ENCODE assay signal across 8 cellular contexts in the genomic region with DNA sequence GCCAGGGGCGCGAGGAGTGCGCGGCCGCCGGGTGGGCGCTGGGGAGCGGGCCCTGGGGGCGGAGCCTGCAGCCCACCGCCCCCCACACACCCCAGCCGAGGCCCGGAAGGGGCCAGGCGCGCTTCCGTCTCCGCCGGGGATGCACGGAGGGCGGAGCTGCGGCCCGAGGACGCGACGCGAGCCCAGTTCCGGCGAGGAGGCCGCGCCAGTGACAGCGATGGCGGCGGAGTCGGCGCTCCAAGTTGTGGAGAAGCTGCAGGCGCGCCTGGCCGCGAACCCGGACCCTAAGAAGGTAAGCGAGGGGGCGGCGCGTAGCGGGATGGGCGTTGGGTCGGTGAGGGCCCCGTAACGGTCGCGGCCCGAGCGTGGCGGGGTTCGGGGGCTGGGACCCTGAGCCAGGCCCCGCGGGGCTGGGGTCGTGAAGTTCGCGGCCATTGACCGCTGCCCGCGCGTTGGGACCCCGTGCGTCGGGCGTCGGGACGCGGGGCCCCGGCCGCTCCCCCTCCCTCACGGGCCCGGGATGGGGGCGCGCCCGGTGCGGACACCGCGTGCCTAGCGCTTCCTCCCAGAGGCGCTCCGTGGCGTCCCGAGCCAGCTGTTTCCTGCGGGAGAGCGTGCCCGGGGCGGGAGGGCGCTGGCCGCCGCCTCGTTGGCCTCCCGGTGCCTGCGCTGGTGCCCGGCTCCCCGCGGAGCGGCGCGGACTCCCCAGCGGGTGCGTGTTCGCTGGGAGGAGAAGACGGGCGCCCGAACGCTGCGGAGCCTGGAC. TPM values are rescaled to one million over a fixed set of nuclear protein-coding genes. Genes with fewer than 3 reads are reported as not detected.
DNase-seq lines count a peak whose midpoint lies in the region; ATAC-seq and TF ChIP-seq lines count a peak whose summit lies in the region.

A gene with protein sequence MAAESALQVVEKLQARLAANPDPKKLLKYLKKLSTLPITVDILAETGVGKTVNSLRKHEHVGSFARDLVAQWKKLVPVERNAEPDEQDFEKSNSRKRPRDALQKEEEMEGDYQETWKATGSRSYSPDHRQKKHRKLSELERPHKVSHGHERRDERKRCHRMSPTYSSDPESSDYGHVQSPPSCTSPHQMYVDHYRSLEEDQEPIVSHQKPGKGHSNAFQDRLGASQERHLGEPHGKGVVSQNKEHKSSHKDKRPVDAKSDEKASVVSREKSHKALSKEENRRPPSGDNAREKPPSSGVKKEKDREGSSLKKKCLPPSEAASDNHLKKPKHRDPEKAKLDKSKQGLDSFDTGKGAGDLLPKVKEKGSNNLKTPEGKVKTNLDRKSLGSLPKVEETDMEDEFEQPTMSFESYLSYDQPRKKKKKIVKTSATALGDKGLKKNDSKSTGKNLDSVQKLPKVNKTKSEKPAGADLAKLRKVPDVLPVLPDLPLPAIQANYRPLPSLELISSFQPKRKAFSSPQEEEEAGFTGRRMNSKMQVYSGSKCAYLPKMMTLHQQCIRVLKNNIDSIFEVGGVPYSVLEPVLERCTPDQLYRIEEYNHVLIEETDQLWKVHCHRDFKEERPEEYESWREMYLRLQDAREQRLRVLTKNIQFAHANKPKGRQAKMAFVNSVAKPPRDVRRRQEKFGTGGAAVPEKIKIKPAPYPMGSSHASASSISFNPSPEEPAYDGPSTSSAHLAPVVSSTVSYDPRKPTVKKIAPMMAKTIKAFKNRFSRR (plus strand): TSS at position 185 of the 766 bp plus-strand sequence. CDS start 33 bp downstream, at position 218.

- no peak for TF ChIP-seq CTCF in chondrocyte (IDR thresholded peaks at IDR 0.05)

- H3K27ac Mint-ChIP-seq in chondrocyte (ENCODE audit: unreplicated experiment): peak within 1 kb of the TSS; percentile 95

- H3K27me3 Mint-ChIP-seq in chondrocyte (ENCODE audit: low read depth): no peaks in the 10 kb centered on the region

- peak; percentile 84 for ATAC-seq in HG02884 (IDR thresholded peaks at IDR 0.05; ENCODE audit: unreplicated experiment)

- H3K4me3 Mint-ChIP-seq in chondrocyte (ENCODE audit: unreplicated experiment): peak within 1 kb of the TSS; percentile 89

- peaks cover 1% of the 10 kb centered on the region for H3K36me3 Mint-ChIP-seq in chondrocyte (ENCODE audit: low read depth)

- DNase-seq in NCI-H2107 (lab: John Stamatoyannopoulos, UW): peak; percentile 66
- DNase-seq in NCI-H2107 treated with DMSO at 0.1 percent for 48 hours (lab: John Stamatoyannopoulos, UW; ENCODE audit: unreplicated experiment): no peak
- peak; percentile 73 for DNase-seq in NCI-H2227 treated with DMSO at 0.1 percent for 48 hours (lab: John Stamatoyannopoulos, UW)
- DNase-seq in activated CD4-positive, alpha-beta T cell treated with anti-CD3 and anti-CD28 coated beads for 24 hours (ENCODE audit: low read depth in 2 of 2): peak; percentile 55 to 60
- DNase-seq in chondrocyte (ENCODE audit: low spot score): no peak
- DNase-seq in kidney tubule cell (ENCODE audit: low spot score): peak; percentile 75
- peak; percentile 38 to 70 (median 63) for DNase-seq in stimulated activated CD4-positive, alpha-beta T cell treated with anti-CD3 and anti-CD28 coated beads, Interleukin-1b, Interleukin-23, amount 100 ng/mL, for 24 hours (ENCODE audit: low read depth in 4 of 4, low spot score in 1 of 4)

- H3K9me3 Mint-ChIP-seq in chondrocyte (ENCODE audit: low read depth): no peaks in the 10 kb centered on the region

- peaks cover 42% of the 10 kb centered on the region for H3K4me1 Mint-ChIP-seq in chondrocyte (ENCODE audit: low read depth)

RNA-seq across cellular contexts. Expression of the gene that starts here (rescaled TPM):
- total RNA-seq in chondrocyte: 41.7 to 47.8 TPM (median 42.9 TPM) in 3 replicates

Comparison
In these comparisons a context has a peak if more than half of its experiments do, and no peak if none do; other contexts are left out.
1. DNase-seq: peak in NCI-H2107 (single experiment), NCI-H2227 treated with DMSO at 0.1 percent for 48 hours (single experiment), activated CD4-positive, alpha-beta T cell treated with anti-CD3 and anti-CD28 coated beads for 24 hours (2 of 2), kidney tubule cell (single experiment) and stimulated activated CD4-positive, alpha-beta T cell treated with anti-CD3 and anti-CD28 coated beads, Interleukin-1b, Interleukin-23, amount 100 ng/mL, for 24 hours (4 of 4); none in NCI-H2107 treated with DMSO at 0.1 percent for 48 hours (single experiment) and chondrocyte (single experiment).